ENCODE assay signal across 8 cellular contexts in genomic region chr11:130916238-130916855, GRCh38. TPM values are rescaled to one million over a fixed set of nuclear protein-coding genes. Genes with fewer than 3 reads are reported as not detected.
A peak's percentile ranks its signal among the peaks of the same experiment; 100 is the strongest.
DNase-seq lines count a peak whose midpoint lies in the region; ATAC-seq and TF ChIP-seq lines count a peak whose summit lies in the region.

SNX19 (minus strand) TSS chr11:130916479; CDS start chr11:130915939, 540 bp downstream.

- H3K4me1 ChIP-seq in NT2/D1 (ENCODE audit: insufficient read depth, insufficient read length) = peaks cover 4% of the 10 kb centered on the region

- H3K4me3 Mint-ChIP-seq in endothelial cell (ENCODE audit: unreplicated experiment) (peak within 1 kb of the TSS; percentile 93), mesothelial cell of epicardium (peak within 1 kb of the TSS; percentile 78)

- H3K27ac Mint-ChIP-seq in endothelial cell (ENCODE audit: unreplicated experiment) (peak within 1 kb of the TSS; percentile 83), mesothelial cell of epicardium (peak within 1 kb of the TSS; percentile 74)

- ATAC-seq in GM21360 (IDR thresholded peaks at IDR 0.05; ENCODE audit: unreplicated experiment) = peak; percentile 99

- peaks cover 7% of the 10 kb centered on the region for H3K27me3 Mint-ChIP-seq in endothelial cell (ENCODE audit: unreplicated experiment)
- H3K27me3 Mint-ChIP-seq in mesothelial cell of epicardium (ENCODE audit: low read depth) = peaks cover 39% of the 10 kb centered on the region

- H3K27me3 ChIP-seq in NT2/D1 (ENCODE audit: insufficient read depth, insufficient read length) = peaks cover 5% of the 10 kb centered on the region

- TF ChIP-seq CTCF in endothelial cell (IDR thresholded peaks at IDR 0.05; ENCODE audit: unreplicated experiment) (peak; percentile 96), mesothelial cell of epicardium (IDR thresholded peaks at IDR 0.05; ENCODE audit: unreplicated experiment) (peak; percentile 97)

- H3K36me3 Mint-ChIP-seq in endothelial cell (ENCODE audit: low read depth, unreplicated experiment) = peaks cover 5% of the 10 kb centered on the region
- H3K36me3 Mint-ChIP-seq in mesothelial cell of epicardium = peaks cover 11% of the 10 kb centered on the region

- peak within 1 kb of the TSS; percentile 88 for H3K9ac ChIP-seq in NT2/D1 (ENCODE audit: insufficient read length, low read depth)

- peaks cover 7% of the 10 kb centered on the region for H3K4me1 Mint-ChIP-seq in endothelial cell (ENCODE audit: unreplicated experiment)
- H3K4me1 Mint-ChIP-seq in mesothelial cell of epicardium = peaks cover 12% of the 10 kb centered on the region

- DNase-seq in D341Med (ENCODE audit: low spot score) (peak; percentile 97), HT1080 (ENCODE audit: low read depth) (peak; percentile 91), NT2/D1 (ENCODE audit: low read depth, low spot score) (peak; percentile 82), endothelial cell (ENCODE audit: low spot score) (peak; percentile 98), mesothelial cell of epicardium (ENCODE audit: low spot score in 2 of 2, unreplicated experiment in 2 of 2) (peak; percentile 83 to 95)
- peak; percentile 88 for DNase-seq in activated CD8-positive, alpha-beta memory T cell treated with anti-CD3 and anti-CD28 coated beads, Interleukin-2, amount 50 U/mL, for 4 hours
- peak; percentile 83 to 87 for DNase-seq in stimulated activated CD8-positive, alpha-beta memory T cell treated with anti-CD3 and anti-CD28 coated beads, Interleukin-15, amount 100 ng/mL, for 48 hours (ENCODE audit: low read depth in 2 of 2)

- no peaks in the 10 kb centered on the region for H3K9me3 Mint-ChIP-seq in endothelial cell (ENCODE audit: unreplicated experiment)
- H3K9me3 Mint-ChIP-seq in mesothelial cell of epicardium = no peaks in the 10 kb centered on the region

- peaks cover 32% of the 10 kb centered on the region for H3K36me3 ChIP-seq in NT2/D1 (ENCODE audit: insufficient read depth, insufficient read length, low read length)

- H3K9me3 ChIP-seq in NT2/D1 (ENCODE audit: insufficient read depth, low read length) = peaks cover 21% of the 10 kb centered on the region; the same call in 1 of the 2 replicates

- peak within 1 kb of the TSS; percentile 76 for H3K4me3 ChIP-seq in NT2/D1 (ENCODE audit: insufficient read length, low read depth)

RNA-seq across cellular contexts. Expression of gene SNX19, which starts in this region (rescaled TPM):
- 45.4 and 53.5 TPM in 2 replicates for total RNA-seq in HT1080 (2014; rRNA removed; shearing (Covaris generic))
- polyA plus RNA-seq in HT1080 (2015; cell fraction: cytosol; rRNA removed) = 28.9 and 45.4 TPM in 2 replicates
- polyA plus RNA-seq in HT1080 (2015; cell fraction: nucleus; rRNA removed) = 43.0 and 51.2 TPM in 2 replicates
- total RNA-seq in endothelial cell (ENCODE audit: unreplicated experiment) (47.9 TPM), mesothelial cell of epicardium (55.9 to 60.1 TPM (median 56.8 TPM) in 3 replicates)

Comparison
In these comparisons a context has a peak if more than half of its experiments do, and no peak if none do; other contexts are left out.
1. Peak in every context shown above with its lines: DNase-seq, ATAC-seq and H3K4me3 ChIP-seq.